In the genomic region with DNA sequence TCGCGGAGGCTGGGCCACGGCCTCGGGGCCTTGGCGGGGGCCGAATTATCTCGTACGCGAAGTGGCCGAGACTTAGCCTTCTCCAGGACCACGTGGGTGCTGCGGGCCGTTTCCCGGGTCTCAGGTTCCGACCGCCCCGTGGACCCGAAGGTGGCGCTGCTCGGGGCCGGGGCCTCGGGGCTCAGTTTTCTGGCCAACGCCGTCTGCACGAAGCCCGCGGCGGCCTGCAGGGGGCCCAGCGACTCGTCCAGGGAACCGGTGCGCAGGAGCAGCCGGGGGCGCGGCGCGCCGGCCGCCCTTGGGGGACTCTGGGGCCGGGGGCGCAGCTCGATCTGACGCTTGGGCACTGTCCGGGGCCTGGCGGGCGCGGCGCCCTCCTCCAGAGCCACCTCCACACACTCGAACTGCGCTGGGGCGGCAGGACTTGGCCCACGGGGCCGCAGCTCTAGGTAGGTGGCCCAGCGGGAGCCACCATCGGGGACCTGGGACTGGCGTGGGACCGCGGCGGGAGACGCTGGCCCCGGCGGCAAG, we compare ENCODE assay signal across 8 cellular contexts. TPM values are rescaled to one million over a fixed set of nuclear protein-coding genes. Genes with fewer than 3 reads are reported as not detected.
DNase-seq lines count a peak whose midpoint lies in the region; ATAC-seq and TF ChIP-seq lines count a peak whose summit lies in the region.

No MANE protein-coding gene starts in this region.

- peak overlapping the region; percentile 53 for H3K4me3 ChIP-seq in colonic mucosa

- TF ChIP-seq POLR2A in GM15510 (IDR thresholded peaks at IDR 0.05; ENCODE audit: borderline replicate concordance, extremely low read depth, insufficient read length) = peak; percentile 26
- peak; percentile 23; the same call in 1 of the 2 replicates for TF ChIP-seq POLR2A in Raji (IDR thresholded peaks at IDR 0.05; ENCODE audit: insufficient read depth, low read depth, low read length)

- TF ChIP-seq CTCF in colonic mucosa (IDR thresholded peaks at IDR 0.05) = no peak
- TF ChIP-seq CTCF in type B pancreatic cell (conservative IDR thresholded peaks at IDR 0.05) = peak; percentile 74

- H3K9ac ChIP-seq in colonic mucosa (ENCODE audit: low read depth in 2 of 2, low read length in 2 of 2) = peak overlapping the region; percentile 51 to 52

- peak; percentile 10 for ATAC-seq in memory B cell (ENCODE audit: low read depth)
- no peak for ATAC-seq in GM21528 (IDR thresholded peaks at IDR 0.05; ENCODE audit: low FRiP score, unreplicated experiment)
- ATAC-seq in HG02588 (IDR thresholded peaks at IDR 0.05; ENCODE audit: unreplicated experiment) = no peak

- H3K36me3 Mint-ChIP-seq in memory B cell (peaks cover 2% of the 10 kb centered on the region), type B pancreatic cell (peaks cover 4% of the 10 kb centered on the region)

- no peaks in the 10 kb centered on the region for H3K9me3 Mint-ChIP-seq in memory B cell
- no peaks in the 10 kb centered on the region for H3K9me3 Mint-ChIP-seq in type B pancreatic cell

- H3K4me1 Mint-ChIP-seq in memory B cell (peaks cover 35% of the 10 kb centered on the region), type B pancreatic cell (ENCODE audit: unreplicated experiment) (peaks cover 4% of the 10 kb centered on the region)

- H3K27me3 ChIP-seq in colonic mucosa = peaks cover 6% of the 10 kb centered on the region

- peak overlapping the region; percentile 94 for H3K4me3 Mint-ChIP-seq in memory B cell
- no peak overlapping the region for H3K4me3 Mint-ChIP-seq in type B pancreatic cell

- no peak overlapping the region for H3K27ac Mint-ChIP-seq in memory B cell
- H3K27ac Mint-ChIP-seq in type B pancreatic cell = no peak overlapping the region

- no peaks in the 10 kb centered on the region for H3K36me3 ChIP-seq in colonic mucosa

- H3K4me1 ChIP-seq in colonic mucosa = peaks cover 13% of the 10 kb centered on the region

- intact Hi-C loops in colonic mucosa (cut with DNase I) = loop anchor here (5.0 to 10.0 kb wide), 2 partner anchors 52 to 99 kb away; a partner anchor contains a TSS

- no peak overlapping the region for H3K27ac ChIP-seq in colonic mucosa

- peak; percentile 62 for DNase-seq in colonic mucosa
- peak; percentile 54 to 65 for DNase-seq in memory B cell (ENCODE audit: low spot score in 2 of 2)
- DNase-seq in type B pancreatic cell (ENCODE audit: extremely low spot score, unreplicated experiment) = no peak
- no peak for DNase-seq in midbrain (lab: John Stamatoyannopoulos, UW)

- no peaks in the 10 kb centered on the region for H3K9me3 ChIP-seq in colonic mucosa

- H3K27me3 Mint-ChIP-seq in memory B cell = no peaks in the 10 kb centered on the region
- H3K27me3 Mint-ChIP-seq in type B pancreatic cell = peaks cover 52% of the 10 kb centered on the region

RNA-seq across cellular contexts. Expression of a gene that starts 0.7 kb away (rescaled TPM):
- under 1 TPM; 0.48 to 0.96 TPM for total RNA-seq in colonic mucosa
- total RNA-seq in type B pancreatic cell (ENCODE audit: low replicate concordance) = 0.69 and 1.3 TPM in 2 replicates

RNA-seq across cellular contexts. Expression of a gene that starts 4.5 kb away (rescaled TPM):
- 10 to 100 TPM; 10.6 to 13.2 TPM for total RNA-seq in colonic mucosa
- total RNA-seq in type B pancreatic cell (ENCODE audit: low replicate concordance) = 0.22 TPM in 1 of 2 replicates, not detected in the other

RNA-seq across cellular contexts. Expression of a gene that starts 9.7 kb away (rescaled TPM):
- total RNA-seq in colonic mucosa = 1 to 10 TPM; 2.9 to 3.9 TPM
- 4.9 and 7.1 TPM in 2 replicates for total RNA-seq in type B pancreatic cell (ENCODE audit: low replicate concordance)

RNA-seq across cellular contexts. Expression of a gene that starts 11.1 kb away (rescaled TPM):
- total RNA-seq in colonic mucosa (1 to 10 TPM; 5.0 to 7.0 TPM), type B pancreatic cell (ENCODE audit: low replicate concordance) (1.6 and 2.1 TPM in 2 replicates)

RNA-seq across cellular contexts. Expression of a gene that starts 45.1 kb away (rescaled TPM):
- total RNA-seq in colonic mucosa = 1 to 10 TPM; 3.6 to 5.7 TPM
- 9.4 and 25.8 TPM in 2 replicates for total RNA-seq in type B pancreatic cell (ENCODE audit: low replicate concordance)

Comparison
In these comparisons a context has a peak if more than half of its experiments do, and no peak if none do; other contexts are left out.
1. DNase-seq: peak in colonic mucosa (single experiment) and memory B cell (2 of 2); none in type B pancreatic cell (single experiment) and midbrain (single experiment).